ENCODE assay signal across 28 cellular contexts in the genomic region with DNA sequence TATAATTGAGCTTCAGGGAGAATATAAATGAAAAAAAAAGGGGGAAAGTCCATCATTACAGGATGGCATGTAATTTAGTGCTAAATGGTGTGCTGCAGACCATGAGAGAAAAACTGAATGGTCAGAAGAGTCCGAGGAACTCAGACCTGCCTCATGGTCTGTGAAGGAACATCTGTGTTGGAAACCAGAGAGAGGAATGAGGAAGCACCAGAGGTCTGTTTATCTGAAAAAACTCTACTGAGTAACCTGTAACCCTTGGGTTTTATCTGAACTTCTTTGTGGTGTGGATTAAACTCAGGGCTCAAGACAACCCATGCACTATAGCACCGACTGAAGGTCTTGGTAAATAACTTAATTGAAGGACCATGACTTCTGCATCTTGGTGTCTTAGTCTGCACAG.
"Had no signal": no experiment of that assay in that cellular context is flagged by ENCODE, and none has a peak within 500 bp of the region (broad histone marks: within the 10 kb centered on the region; RNA-seq: fewer than 3 reads in every experiment).

No MANE protein-coding gene starts in this region.

- H3K36me3 Mint-ChIP-seq: memory B cell; natural killer cell treated with Interleukin-12 subunit alpha and Interleukin-12 subunit beta and Interleukin-15 and Interleukin-18, amount 100 ng/mL, for 72 hours; neural progenitor cell; stimulated activated naive B cell treated with anti-CD40 and anti-IgM and Interleukin-4, amounts not matched to agents 10 μg/mL and 1 μg/mL and 100 μg/mL, for 72 hours had no signal

- H3K36me3 ChIP-seq: colonic mucosa, gastrocnemius medialis, left ventricle myocardium inferior, lower lobe of right lung, neural progenitor cell, prostate gland, right lobe of liver, spleen, thoracic aorta had no signal

- H3K27me3 ChIP-seq: colonic mucosa, gastrocnemius medialis, neural progenitor cell, right lobe of liver, spleen had no signal

- H3K27ac ChIP-seq: colonic mucosa, gastrocnemius medialis, left ventricle myocardium inferior, lower lobe of right lung, neural progenitor cell, parathyroid adenoma, prostate gland, right lobe of liver, spleen, thoracic aorta had no signal

- H3K27ac Mint-ChIP-seq: endodermal cell; memory B cell; natural killer cell treated with Interleukin-12 subunit alpha and Interleukin-12 subunit beta and Interleukin-15 and Interleukin-18, amount 100 ng/mL, for 72 hours; neural progenitor cell; stimulated activated naive B cell treated with anti-CD40 and anti-IgM and Interleukin-4, amounts not matched to agents 10 μg/mL and 1 μg/mL and 100 μg/mL, for 72 hours; stimulated activated naive CD8-positive, alpha-beta T cell treated with anti-CD3 and anti-CD28 coated beads, Interleukin-15, amount 100 ng/mL, for 72 hours had no signal

- H3K9me3 Mint-ChIP-seq: endodermal cell; memory B cell; natural killer cell treated with Interleukin-12 subunit alpha and Interleukin-12 subunit beta and Interleukin-15 and Interleukin-18, amount 100 ng/mL, for 72 hours; neural progenitor cell; stimulated activated naive B cell treated with anti-CD40 and anti-IgM and Interleukin-4, amounts not matched to agents 10 μg/mL and 1 μg/mL and 100 μg/mL, for 72 hours; stimulated activated naive CD8-positive, alpha-beta T cell treated with anti-CD3 and anti-CD28 coated beads, Interleukin-15, amount 100 ng/mL, for 72 hours had no signal

- H3K9me3 ChIP-seq: colonic mucosa, gastrocnemius medialis, left ventricle myocardium inferior, lower lobe of right lung, prostate gland, right lobe of liver, spleen, thoracic aorta had no signal

- H3K4me3 Mint-ChIP-seq: endodermal cell; memory B cell; natural killer cell treated with Interleukin-12 subunit alpha and Interleukin-12 subunit beta and Interleukin-15 and Interleukin-18, amount 100 ng/mL, for 72 hours; neural progenitor cell; stimulated activated naive B cell treated with anti-CD40 and anti-IgM and Interleukin-4, amounts not matched to agents 10 μg/mL and 1 μg/mL and 100 μg/mL, for 72 hours; stimulated activated naive CD8-positive, alpha-beta T cell treated with anti-CD3 and anti-CD28 coated beads, Interleukin-15, amount 100 ng/mL, for 72 hours had no signal

- DNase-seq: colonic mucosa; dermis blood vessel endothelial cell; endodermal cell; gastrocnemius medialis; glutamatergic neuron; islet precursor cell; left cardiac atrium; left ventricle myocardium inferior; lower lobe of right lung; midbrain; nucleus accumbens; retina; right lobe of liver; spleen; stimulated activated CD4-positive, alpha-beta T cell treated with anti-CD3 and anti-CD28 coated beads, Interleukin-15, amount 100 ng/mL, for 24 hours; stimulated activated CD4-positive, alpha-beta T cell treated with anti-CD3 and anti-CD28 coated beads, Interleukin-1b, Interleukin-23, amount 100 ng/mL, for 48 hours; stimulated activated CD4-positive, alpha-beta T cell treated with anti-CD3 and anti-CD28 coated beads, Interleukin-4, amount 100 ng/mL, for 24 hours; stimulated activated naive B cell treated with anti-CD40 and anti-IgM and Interleukin-4, amounts not matched to agents 10 μg/mL and 1 μg/mL and 100 μg/mL, for 72 hours; stimulated activated naive CD8-positive, alpha-beta T cell treated with anti-CD3 and anti-CD28 coated beads, Interleukin-15, amount 100 ng/mL, for 72 hours; substantia nigra; trophoblast cell had no signal

- H3K4me1 ChIP-seq: colonic mucosa, gastrocnemius medialis, left ventricle myocardium inferior, neural progenitor cell, parathyroid adenoma, right lobe of liver, spleen had no signal

- H3K4me3 ChIP-seq: colonic mucosa, gastrocnemius medialis, left ventricle myocardium inferior, lower lobe of right lung, neural progenitor cell, prostate gland, right lobe of liver, spleen, thoracic aorta had no signal

- ATAC-seq: esophagus mucosa; gastrocnemius medialis; left cardiac atrium; lower lobe of right lung; natural killer cell treated with Interleukin-12 subunit alpha and Interleukin-12 subunit beta and Interleukin-15 and Interleukin-18, amount 100 ng/mL, for 72 hours; right lobe of liver; stimulated activated naive CD8-positive, alpha-beta T cell treated with anti-CD3 and anti-CD28 coated beads, Interleukin-15, amount 100 ng/mL, for 72 hours had no signal
